Comparison of ENCODE assay signal across 1 cellular context in genomic region chr13:114314074-114314912, GRCh38.
TF ChIP-seq lines count a peak whose summit lies in the region.

Gene CHAMP1 (plus strand): TSS chr13:114314503. CDS start chr13:114323843, 9,340 bp downstream.

TF ChIP-seq in HepG2, 621 proteins besides CTCF, POLR2A, EP300 and RAD21 (continued from another document and continues in another):
- TF ChIP-seq GLMP (CRISPR knock-in tag; IDR thresholded peaks at IDR 0.05; ENCODE audit: borderline replicate concordance) (no peak), SATB2 (CRISPR knock-in tag; IDR thresholded peaks at IDR 0.05) (peak; percentile 29; the same call in 1 of the 2 replicates), NR2F1 (CRISPR knock-in tag; IDR thresholded peaks at IDR 0.05) (0 out of 4 replicates have a peak, but pooled peaks of 1 of the 2 experiments have one; percentile 16), ZNF850 (CRISPR knock-in tag; conservative IDR thresholded peaks at IDR 0.05) (no peak), ZNF253 (CRISPR knock-in tag; IDR thresholded peaks at IDR 0.05; ENCODE audit: borderline replicate concordance) (peak; percentile 93; the same call in 1 of the 2 replicates), HOXA5 (CRISPR knock-in tag; IDR thresholded peaks at IDR 0.05) (0 out of 2 replicates have a peak, but pooled peaks have one; percentile 44), ZNF383 (CRISPR knock-in tag; IDR thresholded peaks at IDR 0.05; ENCODE audit: borderline replicate concordance) (no peak), ZFYVE20 (CRISPR knock-in tag; IDR thresholded peaks at IDR 0.05; ENCODE audit: borderline replicate concordance, low read depth) (peak; percentile 87), ZNF773 (CRISPR knock-in tag; IDR thresholded peaks at IDR 0.05; ENCODE audit: borderline replicate concordance) (no peak), MTERF4 (CRISPR knock-in tag; IDR thresholded peaks at IDR 0.05) (peak; percentile 89), ZNF557 (CRISPR knock-in tag; IDR thresholded peaks at IDR 0.05) (no peak), YEATS4 (CRISPR knock-in tag; IDR thresholded peaks at IDR 0.05; ENCODE audit: borderline replicate concordance) (peak; percentile 90), EHMT2 (IDR thresholded peaks at IDR 0.05; ENCODE audit: borderline replicate concordance, low read depth, low read length) (no peak), PATZ1 (CRISPR knock-in tag; IDR thresholded peaks at IDR 0.05) (peak; percentile 43; the same call in 1 of the 2 replicates), ZHX1 (CRISPR knock-in tag; IDR thresholded peaks at IDR 0.05; ENCODE audit: low read depth) (no peak), PLSCR1 (CRISPR knock-in tag; IDR thresholded peaks at IDR 0.05; ENCODE audit: borderline replicate concordance) (no peak), RXRB (CRISPR knock-in tag; IDR thresholded peaks at IDR 0.05; ENCODE audit: borderline replicate concordance) (peak; percentile 38; the same call in 1 of the 2 replicates), ZNF326 (CRISPR knock-in tag; IDR thresholded peaks at IDR 0.05; ENCODE audit: borderline replicate concordance) (no peak), NFRKB (IDR thresholded peaks at IDR 0.05) (no peak), HNRNPL (IDR thresholded peaks at IDR 0.05; ENCODE audit: low read depth, low read length) (0 out of 2 replicates have a peak, but pooled peaks have one; percentile 6), ZNF256 (CRISPR knock-in tag; conservative IDR thresholded peaks at IDR 0.05) (no peak), ZSCAN20 (CRISPR knock-in tag; IDR thresholded peaks at IDR 0.05; ENCODE audit: borderline replicate concordance) (peak; percentile 86; the same call in 1 of the 2 replicates), HMGXB4 (CRISPR knock-in tag; IDR thresholded peaks at IDR 0.05; ENCODE audit: borderline replicate concordance in 1 of 2, low read depth in 1 of 2) (peak; percentile 47 to 53), ZBTB14 (CRISPR knock-in tag; IDR thresholded peaks at IDR 0.05) (peak; percentile 98), ZMAT5 (CRISPR knock-in tag; IDR thresholded peaks at IDR 0.05; ENCODE audit: borderline replicate concordance, low read depth) (no peak), ARNT2 (CRISPR knock-in tag; IDR thresholded peaks at IDR 0.05; ENCODE audit: low read depth) (peak; percentile 98), REXO4 (CRISPR knock-in tag; IDR thresholded peaks at IDR 0.05; ENCODE audit: borderline replicate concordance) (peak; percentile 57; the same call in 1 of the 2 replicates), ZNF639 (CRISPR knock-in tag; conservative IDR thresholded peaks at IDR 0.05) (peak; percentile 56; the same call in 1 of the 2 replicates), SNAI1 (CRISPR knock-in tag; IDR thresholded peaks at IDR 0.05; ENCODE audit: borderline replicate concordance) (no peak), DNMT1 (CRISPR knock-in tag; IDR thresholded peaks at IDR 0.05) (peak; percentile 59; the same call in 1 of the 2 replicates), NR0B2 (CRISPR knock-in tag; IDR thresholded peaks at IDR 0.05) (peak; percentile 76; the same call in 1 of the 2 replicates), MAZ (IDR thresholded peaks at IDR 0.05; ENCODE audit: borderline replicate concordance, low read depth, low read length) (peak; percentile 87), MAZ (CRISPR knock-in tag; IDR thresholded peaks at IDR 0.05; ENCODE audit: low read depth) (peak; percentile 86), CENPX (CRISPR knock-in tag; IDR thresholded peaks at IDR 0.05) (no peak), GRHL1 (CRISPR knock-in tag; conservative IDR thresholded peaks at IDR 0.05) (no peak), ATF4 (CRISPR knock-in tag; IDR thresholded peaks at IDR 0.05) (peak in 1 of 2 experiments; percentile 69; a peak in 2 of 4 replicates), CEBPG (CRISPR knock-in tag; IDR thresholded peaks at IDR 0.05) (no peak), NR2C2 (CRISPR knock-in tag; IDR thresholded peaks at IDR 0.05; ENCODE audit: borderline replicate concordance) (peak; percentile 43; the same call in 1 of the 2 replicates), ZSCAN25 (CRISPR knock-in tag; IDR thresholded peaks at IDR 0.05) (peak; percentile 70), ZNF264 (CRISPR knock-in tag; IDR thresholded peaks at IDR 0.05) (0 out of 2 replicates have a peak, but pooled peaks have one; percentile 44), CEBPB (IDR thresholded peaks at IDR 0.05; ENCODE audit: borderline replicate concordance, low read depth, low read length) (no peak), NBN (conservative IDR thresholded peaks at IDR 0.05) (no peak), DMAP1 (CRISPR knock-in tag; IDR thresholded peaks at IDR 0.05) (0 out of 2 replicates have a peak, but pooled peaks have one; percentile 15), ZNF205 (CRISPR knock-in tag; IDR thresholded peaks at IDR 0.05) (peak; percentile 41; the same call in 1 of the 2 replicates)
